In the genomic region with DNA sequence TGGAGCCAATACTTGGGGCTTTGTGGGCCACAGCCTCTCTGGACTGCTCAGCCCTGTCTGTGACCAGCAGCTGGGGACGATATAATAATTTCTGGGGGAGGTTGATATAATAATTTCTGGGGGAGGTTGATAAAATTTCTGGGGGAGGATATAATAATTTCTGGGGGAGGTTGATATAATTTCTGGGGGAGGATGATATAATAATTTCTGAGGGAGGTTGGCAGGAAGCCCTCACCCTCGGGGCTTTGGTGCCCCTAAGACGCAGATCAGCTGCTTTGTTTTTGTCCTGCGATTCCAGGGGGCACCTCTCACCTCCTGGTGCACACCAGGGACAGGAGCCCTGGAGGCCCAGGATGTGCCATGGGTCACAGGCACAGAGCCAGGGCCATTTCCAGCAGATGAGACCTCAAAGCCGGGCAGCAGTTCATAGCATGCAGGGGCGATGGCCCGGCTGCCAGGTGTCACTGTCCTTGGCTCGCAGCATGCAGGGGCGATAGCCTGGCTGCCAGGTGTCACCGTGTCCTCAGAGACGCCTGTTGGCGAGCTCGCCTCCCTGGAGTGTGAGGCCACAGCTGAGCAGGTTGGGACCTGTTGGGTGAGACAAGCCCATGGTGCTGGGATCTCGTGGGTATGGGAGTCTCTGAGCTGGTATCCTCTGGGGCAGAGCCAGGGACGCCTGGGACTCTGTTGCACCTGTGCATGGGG, we compare ENCODE assay signal across 2 cellular contexts.
TF ChIP-seq lines count a peak whose summit lies in the region.

No MANE protein-coding gene starts in this region.

TF ChIP-seq in HCT116, 20 proteins besides CTCF, POLR2A, EP300 and RAD21:
- no peak for TF ChIP-seq EZH2phosphoT487 (IDR thresholded peaks at IDR 0.05; ENCODE audit: borderline replicate concordance)
- no peak for TF ChIP-seq EGR1 (IDR thresholded peaks at IDR 0.05; ENCODE audit: low read depth)
- TF ChIP-seq JUND (IDR thresholded peaks at IDR 0.05) = no peak
- TF ChIP-seq EZH2 (IDR thresholded peaks at IDR 0.05) = no peak
- TF ChIP-seq ZFX (IDR thresholded peaks at IDR 0.05) = no peak
- TF ChIP-seq ATF3 (IDR thresholded peaks at IDR 0.05) = no peak
- TF ChIP-seq FOSL1 (IDR thresholded peaks at IDR 0.05; ENCODE audit: low read depth) = no peak
- no peak for TF ChIP-seq REST (IDR thresholded peaks at IDR 0.05; ENCODE audit: low read depth)
- TF ChIP-seq SP1 (IDR thresholded peaks at IDR 0.05; ENCODE audit: low read depth) = no peak
- no peak for TF ChIP-seq ELF1 (IDR thresholded peaks at IDR 0.05; ENCODE audit: borderline replicate concordance, low read depth)

TF ChIP-seq in HepG2, 621 proteins besides CTCF, POLR2A, EP300 and RAD21:
- TF ChIP-seq FOXO1 (CRISPR knock-in tag; IDR thresholded peaks at IDR 0.05) = no peak
- peak; percentile 57 for TF ChIP-seq AGO2 (optimal IDR thresholded peaks at IDR 0.05; ENCODE audit: low read depth, low read length)
